In the genomic region with DNA sequence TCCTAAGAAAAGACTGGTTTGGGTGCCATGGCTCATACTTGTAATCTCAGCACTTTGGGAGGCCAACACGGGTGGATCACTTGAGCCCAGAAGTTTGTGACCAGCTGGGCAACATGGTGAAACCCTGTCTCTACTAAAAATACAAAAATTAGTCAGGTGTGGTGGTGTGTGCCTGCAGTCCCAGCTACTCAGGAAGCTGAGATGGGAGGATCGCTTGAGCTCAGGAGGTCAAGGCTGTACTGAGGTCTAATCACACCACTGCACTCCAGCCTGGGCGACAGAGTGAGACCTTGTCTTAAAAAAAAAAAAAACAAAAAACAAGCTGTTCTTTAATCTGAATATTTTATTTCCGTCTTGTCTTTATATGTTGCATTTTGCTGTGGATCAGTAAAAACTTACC, we compare ENCODE assay signal across 7 cellular contexts. TPM values are rescaled to one million over a fixed set of nuclear protein-coding genes. Genes with fewer than 3 reads are reported as not detected.
DNase-seq lines count a peak whose midpoint lies in the region; ATAC-seq, FAIRE-seq and TF ChIP-seq lines count a peak whose summit lies in the region.
"Not testable (repeated sequence)": the region's sequence is repeated elsewhere in the genome, so short reads cannot be mapped to it uniquely, and the experiment has no call there.

No MANE protein-coding gene starts in this region.

- not testable (repeated sequence) for H3K27ac Mint-ChIP-seq in CD4-positive, alpha-beta T cell
- H3K27ac Mint-ChIP-seq in naive B cell, result peak overlapping the region in 5 of 6 donors; percentile 22 to 92 (median 83)
- H3K27ac Mint-ChIP-seq in stimulated activated memory B cell treated with anti-CD40 and anti-IgM and Interleukin-4, amounts not matched to agents 10 μg/mL and 1 μg/mL and 100 μg/mL, for 72 hours, result peak overlapping the region; percentile 69

- H4K20me1 ChIP-seq in Karpas-422 (ENCODE audit: insufficient read depth, low read depth, low read length); OCI-LY7 (ENCODE audit: insufficient read depth, low read length); GM12878 (ENCODE audit: control insufficient read depth, insufficient read depth): not testable (repeated sequence)

- TF ChIP-seq POLR2A in GM12892 (IDR thresholded peaks at IDR 0.05; ENCODE audit: low read depth, low read length); GM12878 (IDR thresholded peaks at IDR 0.05; ENCODE audit: low read depth, low read length): not testable (repeated sequence)

- H3K36me3 Mint-ChIP-seq in CD4-positive, alpha-beta T cell (ENCODE audit: low read depth); naive B cell: not testable (repeated sequence)
- H3K36me3 Mint-ChIP-seq in stimulated activated memory B cell treated with anti-CD40 and anti-IgM and Interleukin-4, amounts not matched to agents 10 μg/mL and 1 μg/mL and 100 μg/mL, for 72 hours, result peaks cover 25% of the 10 kb centered on the region

- FAIRE-seq in GM12892 (lab: Jason Lieb, UNC), result peak; percentile 42
- peak; percentile 7 for FAIRE-seq in GM12878 (lab: Jason Lieb, UNC)

- peak overlapping the region; percentile 3 for H3K4me3 Mint-ChIP-seq in CD4-positive, alpha-beta T cell
- peak overlapping the region; percentile 62 to 87 (median 84) for H3K4me3 Mint-ChIP-seq in naive B cell
- H3K4me3 Mint-ChIP-seq in stimulated activated memory B cell treated with anti-CD40 and anti-IgM and Interleukin-4, amounts not matched to agents 10 μg/mL and 1 μg/mL and 100 μg/mL, for 72 hours, result not testable (repeated sequence)

- H3K9me3 Mint-ChIP-seq in CD4-positive, alpha-beta T cell; stimulated activated memory B cell treated with anti-CD40 and anti-IgM and Interleukin-4, amounts not matched to agents 10 μg/mL and 1 μg/mL and 100 μg/mL, for 72 hours: not testable (repeated sequence)
- H3K9me3 Mint-ChIP-seq in naive B cell, result peaks cover 0 to 11% (median 4%) of the 10 kb centered on the region in 7 donors

- CTCF ChIA-PET in CD4-positive, alpha-beta T cell (lab: Charles Lee), result not testable (repeated sequence)
- CTCF ChIA-PET in OCI-LY7 (lab: Charles Lee; ENCODE audit: unreplicated experiment), result interaction anchor here (0.6 to 1.7 kb wide), 4 partner anchors 11 to 964 kb away, joined by 3 to 10 read pairs (median 4); no protein-coding TSS in a partner anchor
- CTCF ChIA-PET in GM12878 (lab: Yijun Ruan, JAX), result interaction anchor here (1.3 to 1.6 kb wide), 4 partner anchors 11 to 45 kb away, joined by 3 to 4 read pairs (median 4); no protein-coding TSS in a partner anchor

- WGBS in GM12878 (ENCODE audit: insufficient coverage, insufficient replicate concordance, low lambda C conversion rate, missing lambda C conversion rate), result 3% methylated on average over 4 of the region's 4 CpGs

- peak overlapping the region; percentile 27; the same call in 1 of the 2 replicates for H3K9ac ChIP-seq in Karpas-422 (ENCODE audit: low read length)
- not testable (repeated sequence) for H3K9ac ChIP-seq in GM12878 (ENCODE audit: control insufficient read depth, insufficient read depth, low read length)

- H3K79me2 ChIP-seq in Karpas-422 (ENCODE audit: low read length) (peaks cover 11% of the 10 kb centered on the region), OCI-LY7 (ENCODE audit: insufficient read depth, low read depth, low read length) (peaks cover 85% of the 10 kb centered on the region)
- not testable (repeated sequence) for H3K79me2 ChIP-seq in GM12878 (ENCODE audit: control insufficient read depth, insufficient read depth, low read length)

- not testable (repeated sequence) for H3K27ac ChIP-seq in CD4-positive, alpha-beta T cell (ENCODE audit: low read depth, low read length); GM12878 (ENCODE audit: control insufficient read depth, insufficient read depth)
- peak overlapping the region; percentile 63 for H3K27ac ChIP-seq in Karpas-422 (ENCODE audit: low read length)
- peak overlapping the region; percentile 99 for H3K27ac ChIP-seq in OCI-LY7 (ENCODE audit: low read depth, low read length, poor library complexity, severe bottlenecking)

- H2AFZ ChIP-seq in Karpas-422 (ENCODE audit: low read length); OCI-LY7 (ENCODE audit: low read length); GM12878 (ENCODE audit: control insufficient read depth, low read depth, low read length): not testable (repeated sequence)

- H3K36me3 ChIP-seq in Karpas-422 (ENCODE audit: insufficient read depth, low read length); GM12878 (ENCODE audit: control insufficient read depth in 2 of 2, insufficient read depth in 2 of 2, low read length in 1 of 2): not testable (repeated sequence)
- H3K36me3 ChIP-seq in OCI-LY7 (ENCODE audit: insufficient read depth, low read length), result peaks cover 15% of the 10 kb centered on the region

- TF ChIP-seq EP300 in GM12878 (IDR thresholded peaks at IDR 0.05; ENCODE audit: borderline replicate concordance in 1 of 2, control insufficient read depth in 1 of 2, low read depth in 2 of 2, low read length in 2 of 2), result not testable (repeated sequence)

- H3K4me2 ChIP-seq in Karpas-422 (ENCODE audit: low read depth, low read length, poor library complexity, severe bottlenecking) (peak overlapping the region; percentile 3), OCI-LY7 (ENCODE audit: low read length) (peak overlapping the region; percentile 78), GM12878 (ENCODE audit: control insufficient read depth, insufficient read depth) (peak overlapping the region; percentile 42)

- not testable (repeated sequence) for H3K27me3 Mint-ChIP-seq in CD4-positive, alpha-beta T cell; naive B cell; stimulated activated memory B cell treated with anti-CD40 and anti-IgM and Interleukin-4, amounts not matched to agents 10 μg/mL and 1 μg/mL and 100 μg/mL, for 72 hours

- not testable (repeated sequence) for H3K27me3 ChIP-seq in CD4-positive, alpha-beta T cell (ENCODE audit: control insufficient read depth, insufficient read depth, low read length); Karpas-422 (ENCODE audit: low read length); GM12878 (replicated peaks in 1 of 2; ENCODE audit: control insufficient read depth in 2 of 2, insufficient read depth in 2 of 2, low read length in 1 of 2)

- H3K4me1 ChIP-seq in Karpas-422 (ENCODE audit: low read length), result peaks cover 81% of the 10 kb centered on the region
- peaks cover 78% of the 10 kb centered on the region for H3K4me1 ChIP-seq in OCI-LY7 (ENCODE audit: insufficient read depth, low read length, poor library complexity, severe bottlenecking)
- peaks cover 35% of the 10 kb centered on the region for H3K4me1 ChIP-seq in GM12878 (ENCODE audit: control insufficient read depth, insufficient read depth, low read length)

- intact Hi-C loops in CD4-positive, alpha-beta T cell (cut with DNase I, micrococcal nuclease); GM12878 (cut with micrococcal nuclease; ENCODE audit: unreplicated experiment): not testable (repeated sequence)
- intact Hi-C loops in OCI-LY7 (cut with micrococcal nuclease; ENCODE audit: unreplicated experiment), result loop anchor here (5.0 kb wide), 3 partner anchors 456 to 1141 kb away; partner anchors contain the start of gene RBPJ

- not testable (repeated sequence) for H3K9me2 ChIP-seq in Karpas-422 (replicated peaks; ENCODE audit: insufficient read depth, low read length); OCI-LY7 (ENCODE audit: insufficient read depth, low read length)

- BruUV-seq in OCI-LY7 (replicated peaks; lab: Mats Ljungman, UMichigan); GM12878 (replicated peaks; lab: Mats Ljungman, UMichigan): not testable (repeated sequence)

- H3K9me3 ChIP-seq in CD4-positive, alpha-beta T cell (ENCODE audit: control insufficient read depth, low read length); Karpas-422 (ENCODE audit: low read length); OCI-LY7 (ENCODE audit: low read length): not testable (repeated sequence)
- H3K9me3 ChIP-seq in GM12878 (replicated peaks; ENCODE audit: control insufficient read depth, insufficient read depth, low read length), result peaks cover 11% of the 10 kb centered on the region; the same call in 2 of the 3 replicates

- TF ChIP-seq CTCF in CD4-positive, alpha-beta T cell (IDR thresholded peaks at IDR 0.05); OCI-LY7 (conservative IDR thresholded peaks at IDR 0.05; ENCODE audit: low read length); GM12878 (IDR thresholded peaks at IDR 0.05 in 2 of 3, conservative IDR thresholded peaks at IDR 0.05 in 1 of 3; ENCODE audit: control insufficient read depth in 2 of 3, extremely low read depth in 1 of 3, insufficient read depth in 1 of 3, low read depth in 3 of 3, low read length in 3 of 3): not testable (repeated sequence)

- SMC1A ChIA-PET in GM12878 (lab: Charles Lee; ENCODE audit: uncharacterized antibody, unreplicated experiment), result interaction anchor here (3.3 to 3.8 kb wide), 2 partner anchors 11 to 46 kb away, joined by 19 to 22 read pairs; partner anchors contain the start of gene SMIM20

- in situ Hi-C loops in GM12878 (cut with MboI), result not testable (repeated sequence)

- H3K4me3 ChIP-seq in Karpas-422 (ENCODE audit: low read length); GM12878: not testable (repeated sequence)
- peak overlapping the region; percentile 75 for H3K4me3 ChIP-seq in OCI-LY7 (ENCODE audit: low read depth, low read length, poor library complexity, severe bottlenecking)

- not testable (repeated sequence) for TF ChIP-seq RAD21 in GM12878 (IDR thresholded peaks at IDR 0.05; ENCODE audit: insufficient read depth, low read depth, low read length)

- not testable (repeated sequence) for DNase-seq in CD4-positive, alpha-beta T cell; GM12892 (ENCODE audit: insufficient read length); Karpas-422; GM12878 (ENCODE audit: low read depth, low spot score); naive B cell
- peak; percentile 69 for DNase-seq in OCI-LY7 (ENCODE audit: low spot score)

- not testable (repeated sequence) for ATAC-seq in CD4-positive, alpha-beta T cell (ENCODE audit: poor library complexity); stimulated activated memory B cell treated with anti-CD40 and anti-IgM and Interleukin-4, amounts not matched to agents 10 μg/mL and 1 μg/mL and 100 μg/mL, for 72 hours
- ATAC-seq in GM12878 (0 out of 3 replicates have a peak, but pooled peaks have one; percentile 24), naive B cell (ENCODE audit: low read depth in 2 of 2) (peak in 1 of 2 donors; percentile 8)

- POLR2A ChIA-PET in CD4-positive, alpha-beta T cell (lab: Charles Lee), result not testable (repeated sequence)
- POLR2A ChIA-PET in OCI-LY7 (lab: Charles Lee), result interaction anchor here (0.5 to 4.1 kb wide), 10 partner anchors 7 to 1143 kb away, joined by 3 to 134 read pairs (median 8); partner anchors contain the start of gene SMIM20
- POLR2A ChIA-PET in GM12878 (lab: Charles Lee), result interaction anchor here (0.5 to 1.8 kb wide), 3 partner anchors 11 to 49 kb away, joined by 3 to 4 read pairs (median 4); no protein-coding TSS in a partner anchor

- H3K4me1 Mint-ChIP-seq in CD4-positive, alpha-beta T cell (ENCODE audit: low read depth), result not testable (repeated sequence)
- peaks cover 59 to 80% (median 66%) of the 10 kb centered on the region in 3 donors for H3K4me1 Mint-ChIP-seq in naive B cell
- H3K4me1 Mint-ChIP-seq in stimulated activated memory B cell treated with anti-CD40 and anti-IgM and Interleukin-4, amounts not matched to agents 10 μg/mL and 1 μg/mL and 100 μg/mL, for 72 hours, result peaks cover 65% of the 10 kb centered on the region

- RAD21 ChIA-PET in GM12878 (lab: Charles Lee; ENCODE audit: unreplicated experiment), result interaction anchor here (1.1 to 2.9 kb wide), 2 partner anchors 12 kb away, joined by 4 to 10 read pairs; no protein-coding TSS in a partner anchor

RNA-seq across cellular contexts. Expression of gene SEL1L3, which starts 3.6 kb away (rescaled TPM):
- 10 to 100 TPM; 34.9 to 36.5 TPM for total RNA-seq in CD4-positive, alpha-beta T cell
- polyA plus RNA-seq in GM12892 (2012; ENCODE audit: missing spikeins), result 50.1 TPM
- 222 and 271 TPM in 2 replicates for total RNA-seq in Karpas-422 (2014; rRNA removed; shearing (Covaris generic); ENCODE audit: low replicate concordance)
- total RNA-seq in OCI-LY7 (2014; rRNA removed; shearing (Covaris generic)), result 173 and 180 TPM in 2 replicates
- total RNA-seq in OCI-LY7 (2022) (301 and 313 TPM in 2 replicates), GM12878 (2014; rRNA removed) (49.5 and 56.9 TPM in 2 replicates), GM12878 (2014; rRNA removed; fragmentation: Illumina TruSeq; extraction: Trizol) (64.8 and 71.3 TPM in 2 replicates), GM12878 (2021) (52.0 and 54.6 TPM in 2 replicates)
- total RNA-seq in GM12878 (2013; cell fraction: nucleolus; rRNA removed), result 303 and 318 TPM in 2 replicates
- polyA plus RNA-seq in GM12878 (2011; ENCODE audit: low read depth), result 65.9 TPM
- polyA plus RNA-seq in GM12878 (2011; rRNA removed) (43.2 and 48.5 TPM in 2 replicates), GM12878 (2014; fragmentation: Illumina TruSeq; extraction: Trizol) (82.2 and 100 TPM in 2 replicates), GM12878 (2014; fragmentation: Nextera tagmentation; extraction: Ambion mirVana) (10 to 100 TPM; 26.9 to 28.4 TPM), GM12878 (2014; rRNA removed) (48.3 and 51.4 TPM in 2 replicates), GM12878 (2016; fragmentation: Nextera tagmentation; extraction: Ambion mirVana) (10 to 100 TPM; 20.4 to 29.5 TPM), naive B cell (ENCODE audit: low read depth in 6 of 6) (100 to 1,000 TPM; 129 to 288 (median 195) TPM)
- 18.9 and 20.7 TPM in 2 replicates for polyA plus RNA-seq in GM12878 (2011; cell fraction: cytosol; rRNA removed)
- 29.6 and 33.5 TPM in 2 replicates for polyA plus RNA-seq in GM12878 (2011; cell fraction: nucleus; rRNA removed)
- 59.5 and 76.1 TPM in 2 replicates for polyA plus RNA-seq in GM12878 (2012)
- polyA minus RNA-seq in GM12878 (2011; rRNA and poly(A)+ RNA removed), result 72.8 and 86.8 TPM in 2 replicates
- polyA minus RNA-seq in GM12878 (2011; cell fraction: cytosol; rRNA and poly(A)+ RNA removed), result 13.0 and 18.8 TPM in 2 replicates
- 27.8 and 34.7 TPM in 2 replicates for polyA minus RNA-seq in GM12878 (2011; cell fraction: nucleus; rRNA and poly(A)+ RNA removed)

RNA-seq across cellular contexts. Expression of gene SMIM20, which starts 47.6 kb away (rescaled TPM):
- total RNA-seq in CD4-positive, alpha-beta T cell, result 1 to 10 TPM; 7.2 to 9.1 TPM
- 39.1 TPM for polyA plus RNA-seq in GM12892 (2012; ENCODE audit: missing spikeins)
- total RNA-seq in Karpas-422 (2014; rRNA removed; shearing (Covaris generic); ENCODE audit: low replicate concordance), result 53.2 and 85.2 TPM in 2 replicates
- total RNA-seq in OCI-LY7 (2014; rRNA removed; shearing (Covaris generic)), result 33.4 and 44.0 TPM in 2 replicates
- total RNA-seq in OCI-LY7 (2022), result 51.2 and 53.8 TPM in 2 replicates
- 3.4 and 6.1 TPM in 2 replicates for total RNA-seq in GM12878 (2013; cell fraction: nucleolus; rRNA removed)
- 19.8 and 26.9 TPM in 2 replicates for total RNA-seq in GM12878 (2014; rRNA removed)
- 21.8 and 22.3 TPM in 2 replicates for total RNA-seq in GM12878 (2014; rRNA removed; fragmentation: Illumina TruSeq; extraction: Trizol)
- total RNA-seq in GM12878 (2021), result 17.3 and 18.3 TPM in 2 replicates
- polyA plus RNA-seq in GM12878 (2011; ENCODE audit: low read depth), result 25.9 TPM
- 33.7 and 52.5 TPM in 2 replicates for polyA plus RNA-seq in GM12878 (2011; rRNA removed)
- polyA plus RNA-seq in GM12878 (2011; cell fraction: cytosol; rRNA removed), result 15.9 and 17.9 TPM in 2 replicates
- polyA plus RNA-seq in GM12878 (2011; cell fraction: nucleus; rRNA removed), result 7.0 and 7.9 TPM in 2 replicates
- polyA plus RNA-seq in GM12878 (2012), result 31.8 and 32.8 TPM in 2 replicates
- polyA plus RNA-seq in GM12878 (2014; fragmentation: Illumina TruSeq; extraction: Trizol), result 19.8 and 24.0 TPM in 2 replicates
- 10 to 100 TPM; 32.5 to 32.6 TPM for polyA plus RNA-seq in GM12878 (2014; fragmentation: Nextera tagmentation; extraction: Ambion mirVana)
- 22.5 and 25.0 TPM in 2 replicates for polyA plus RNA-seq in GM12878 (2014; rRNA removed)
- polyA plus RNA-seq in GM12878 (2016; fragmentation: Nextera tagmentation; extraction: Ambion mirVana), result 10 to 100 TPM; 35.2 to 38.0 TPM
- polyA minus RNA-seq in GM12878 (2011; rRNA and poly(A)+ RNA removed), result 3.4 and 4.9 TPM in 2 replicates
- 3.2 and 6.7 TPM in 2 replicates for polyA minus RNA-seq in GM12878 (2011; cell fraction: cytosol; rRNA and poly(A)+ RNA removed)
- polyA minus RNA-seq in GM12878 (2011; cell fraction: nucleus; rRNA and poly(A)+ RNA removed), result 1.1 and 1.5 TPM in 2 replicates
- polyA plus RNA-seq in naive B cell (ENCODE audit: low read depth in 6 of 6), result 10 to 100 TPM; 57.8 to 83.2 (median 71.3) TPM

Comparison
In these comparisons a context has a peak if more than half of its experiments do, and no peak if none do; other contexts are left out.
1. H3K4me2 ChIP-seq: peak in every context shown above with its lines; median percentile 78 in OCI-LY7; 42 in GM12878; 3 in Karpas-422.